In the genomic region with DNA sequence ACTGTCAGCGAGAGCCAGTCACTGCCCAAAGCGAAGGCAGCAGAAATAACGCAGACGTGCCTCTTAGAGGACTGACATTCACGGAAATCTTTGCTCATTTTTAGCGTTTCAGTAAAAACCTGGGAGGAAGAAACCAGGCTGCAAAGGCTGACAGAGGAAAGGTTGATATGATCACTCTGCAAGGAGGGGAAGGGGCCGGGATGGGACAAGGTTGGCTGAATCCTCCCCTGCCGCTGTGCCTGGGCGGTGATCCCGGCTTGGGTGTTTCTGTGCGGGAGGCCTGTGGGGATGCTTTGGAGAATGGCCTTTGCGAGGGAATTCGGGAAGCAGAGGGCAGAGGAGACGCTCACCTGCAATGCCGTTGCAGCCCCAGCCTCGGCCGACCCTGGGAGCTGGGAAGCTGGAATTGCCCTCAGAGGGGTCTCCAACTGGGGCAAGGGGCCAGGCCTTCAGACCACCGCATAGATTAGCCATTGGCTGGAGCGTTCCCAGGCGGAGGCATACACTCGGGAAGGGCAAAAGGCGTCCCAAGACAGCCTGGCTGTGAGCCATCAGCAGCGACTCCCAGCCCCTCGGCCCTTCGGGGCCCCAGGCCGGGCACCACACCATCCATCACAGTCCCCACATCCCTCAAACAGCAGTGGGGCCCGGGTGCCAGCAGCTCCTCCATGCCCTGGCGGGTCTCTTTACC, we compare ENCODE assay signal across 24 cellular contexts.
"Had no signal": no experiment of that assay in that cellular context is flagged by ENCODE, and none has a peak within 500 bp of the region (broad histone marks: within the 10 kb centered on the region; RNA-seq: fewer than 3 reads in every experiment).

No MANE protein-coding gene starts in this region.

- H3K4me3 ChIP-seq: colonic mucosa, esophagus muscularis mucosa, heart left ventricle, left ventricle myocardium inferior, lung, right lobe of liver, thoracic aorta, vagina had no signal

- ATAC-seq: activated CD4-positive, CD25-positive, alpha-beta regulatory T cell treated with anti-CD3 and anti-CD28 coated beads, Interleukin-2, amount 50 U/mL, for 24 hours; activated T-cell treated with anti-CD3 and anti-CD28 coated beads, Interleukin-2, amount 50 U/mL, for 4 hours; activated T-helper 17 cell treated with anti-CD3 and anti-CD28 coated beads, Interleukin-2, amount 50 U/mL, for 72 hours; right lobe of liver; stimulated activated naive CD8-positive, alpha-beta T cell treated with anti-CD3 and anti-CD28 coated beads, Interleukin-15, Interleukin-2, amounts not matched to agents 100 U/mL and 50 U/mL, for 24 hours; T-helper 17 cell had no signal

- H3K27ac ChIP-seq: colonic mucosa, esophagus muscularis mucosa, foreskin keratinocyte, heart left ventricle, left ventricle myocardium inferior, right lobe of liver, thoracic aorta, vagina, WERI-Rb-1 had no signal

- H3K9me3 ChIP-seq: colonic mucosa, esophagus muscularis mucosa, heart left ventricle, left ventricle myocardium inferior, right lobe of liver, thoracic aorta, vagina had no signal

- H3K27me3 ChIP-seq: colonic mucosa, foreskin keratinocyte, heart left ventricle, right lobe of liver, vagina had no signal

- DNase-seq: activated CD4-positive, alpha-beta memory T cell treated with anti-CD3 and anti-CD28 coated beads for 36 hours; activated CD4-positive, alpha-beta T cell treated with anti-CD3 and anti-CD28 coated beads for 48 hours; activated naive CD4-positive, alpha-beta T cell; activated T-cell treated with anti-CD3 and anti-CD28 coated beads, Interleukin-2, amount 50 U/mL, for 4 hours; anterior cingulate cortex; cerebellar nuclear complex; colonic mucosa; nucleus accumbens; stimulated activated CD4-positive, alpha-beta T cell treated with anti-CD3 and anti-CD28 coated beads, Interleukin-2, amount 100 ng/mL, for 48 hours; stimulated activated naive CD8-positive, alpha-beta T cell treated with anti-CD3 and anti-CD28 coated beads, Interleukin-15, Interleukin-2, amounts not matched to agents 100 U/mL and 50 U/mL, for 24 hours; T-helper 17 cell; T1000; trophoblast cell; WERI-Rb-1 had no signal

- H3K4me1 ChIP-seq: colonic mucosa, foreskin keratinocyte, right lobe of liver had no signal

- H3K36me3 ChIP-seq: colonic mucosa, esophagus muscularis mucosa, heart left ventricle, left ventricle myocardium inferior, right lobe of liver, thoracic aorta, vagina, WERI-Rb-1 had no signal
